Comparison of ENCODE assay signal across 12 cellular contexts in the genomic region with DNA sequence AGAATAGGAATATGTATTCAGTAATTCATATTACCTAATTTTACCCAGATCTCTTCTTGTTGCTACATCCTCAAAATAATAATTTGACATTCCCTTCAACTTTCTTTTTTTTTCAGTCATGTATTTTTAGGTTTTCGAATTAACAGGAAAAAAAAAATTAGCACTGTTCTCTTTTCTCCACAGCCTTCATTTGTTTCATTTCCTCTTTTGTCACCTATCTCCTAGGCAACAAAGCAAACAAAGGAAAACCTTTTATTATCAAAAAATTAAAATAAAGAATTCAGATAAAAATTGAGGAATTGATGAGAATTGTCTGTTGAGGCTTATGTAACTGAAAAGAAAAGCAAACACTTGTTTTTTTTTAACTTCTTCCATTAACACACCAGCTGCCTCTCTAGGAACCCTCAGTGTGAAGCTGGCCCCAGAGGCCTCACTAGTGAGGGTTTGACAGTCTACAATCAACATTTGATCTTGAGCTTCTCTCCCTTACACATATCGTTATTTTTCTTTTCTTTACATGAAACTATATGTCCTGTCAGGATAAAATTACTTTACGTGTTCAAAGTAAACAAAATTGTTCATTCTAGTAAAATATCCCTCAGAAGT.
A peak's percentile ranks its signal among the peaks of the same experiment; 100 is the strongest.
DNase-seq lines count a peak whose midpoint lies in the region; ATAC-seq, FAIRE-seq and TF ChIP-seq lines count a peak whose summit lies in the region.
"Had no signal": no experiment of that assay in that cellular context is flagged by ENCODE, and none has a peak within 500 bp of the region (broad histone marks: within the 10 kb centered on the region; RNA-seq: fewer than 3 reads in every experiment).

No MANE protein-coding gene starts in this region.

- DNase-seq in endothelial cell of umbilical vein (ENCODE audit: low read depth, low spot score) (peak; percentile 75), NCI-H2227 treated with DMSO at 0.1 percent for 48 hours (lab: John Stamatoyannopoulos, UW) (no peak), NCI-H82 treated with DMSO at 0.1 percent for 48 hours (lab: John Stamatoyannopoulos, UW; ENCODE audit: unreplicated experiment) (no peak), mammary epithelial cell (no peak), C1 segment of cervical spinal cord (lab: John Stamatoyannopoulos, UW) (no peak)
- DNase-seq: activated CD8-positive, alpha-beta T cell treated with anti-CD3 and anti-CD28 coated beads for 36 hours; effector CD8-positive, alpha-beta T cell; midbrain; NCI-H187 treated with DMSO at 0.1 percent for 48 hours had no signal

- ATAC-seq in GM18861 (IDR thresholded peaks at IDR 0.05; ENCODE audit: unreplicated experiment): peak; percentile 66
- ATAC-seq in HG02571 (IDR thresholded peaks at IDR 0.05; ENCODE audit: unreplicated experiment): peak; percentile 68
- peak; percentile 63 for ATAC-seq in HG03575 (IDR thresholded peaks at IDR 0.05; ENCODE audit: extremely low read depth, insufficient number of reproducible peaks, low FRiP score, unreplicated experiment)
- ATAC-seq: activated CD8-positive, alpha-beta T cell treated with anti-CD3 and anti-CD28 coated beads for 36 hours had no signal

- POLR2A ChIA-PET in endothelial cell of umbilical vein (lab: Charles Lee): interaction anchor here (0.5 kb wide), 1 partner anchor 116 kb away, joined by 3 read pairs; no protein-coding TSS in a partner anchor

- dilution Hi-C loops in endothelial cell of umbilical vein (cut with MboI; ENCODE audit: extremely low pct_ligation_motif_present, low sequenced_read_pairs) (no loop called here), mammary epithelial cell (cut with HindIII; ENCODE audit: low sequenced_read_pairs) (no loop called here)

- intact Hi-C loops in endothelial cell of umbilical vein (cut with micrococcal nuclease) (loop anchor here (1.0 kb wide), 1 partner anchor 95 kb away; no protein-coding TSS in a partner anchor), mammary epithelial cell (cut with micrococcal nuclease) (no loop called here)

- TF ChIP-seq CTCF in endothelial cell of umbilical vein (IDR thresholded peaks at IDR 0.05; ENCODE audit: extremely low read depth in 1 of 2, insufficient read depth in 1 of 2, low read depth in 1 of 2, low read length in 2 of 2) (no peak), mammary epithelial cell (conservative IDR thresholded peaks at IDR 0.05 in 1 of 2, IDR thresholded peaks at IDR 0.05 in 1 of 2; ENCODE audit: extremely low read depth in 1 of 2, insufficient read depth in 1 of 2, low read depth in 1 of 2, low read length in 2 of 2) (no peak)

- H3K4me1 ChIP-seq in endothelial cell of umbilical vein (ENCODE audit: control insufficient read depth, extremely low read depth, insufficient read depth, low read length): peaks cover 11% of the 10 kb centered on the region
- H3K4me1 ChIP-seq in mammary epithelial cell (ENCODE audit: insufficient read depth, low read length): no peaks in the 10 kb centered on the region

- H3K27ac ChIP-seq in endothelial cell of umbilical vein (ENCODE audit: insufficient read depth, low read depth, low read length) (peak overlapping the region; percentile 58), mammary epithelial cell (ENCODE audit: insufficient read depth, low read depth, low read length) (no peak overlapping the region)

- no peaks in the 10 kb centered on the region for H3K27me3 ChIP-seq in endothelial cell of umbilical vein (ENCODE audit: control insufficient read depth in 2 of 2, insufficient read depth in 2 of 2, low read length in 2 of 2)
- no peaks in the 10 kb centered on the region for H3K27me3 ChIP-seq in mammary epithelial cell (ENCODE audit: insufficient read depth, low read length)

- BruUV-seq in endothelial cell of umbilical vein (replicated peaks; lab: Mats Ljungman, UMichigan): no TSS peak
- BruUV-seq in mammary epithelial cell (replicated peaks; lab: Mats Ljungman, UMichigan): no TSS peak

- H3K9me3 ChIP-seq in endothelial cell of umbilical vein (replicated peaks; ENCODE audit: control insufficient read depth, insufficient read depth, low read length) (no peaks in the 10 kb centered on the region), mammary epithelial cell (replicated peaks; ENCODE audit: insufficient read depth, low read length) (no peaks in the 10 kb centered on the region)

- no peaks in the 10 kb centered on the region for H3K9me1 ChIP-seq in endothelial cell of umbilical vein (replicated peaks; ENCODE audit: control insufficient read depth, extremely low read depth, insufficient read depth, low read length)

- 71% methylated on average over 3 of the region's 3 CpGs for WGBS in mammary epithelial cell (ENCODE audit: low coverage, missing lambda C conversion rate)

- in situ Hi-C loops in mammary epithelial cell (cut with MboI; ENCODE audit: low sequenced_read_pairs in 2 of 2): no loop called here

- peak; percentile 38 for FAIRE-seq in endothelial cell of umbilical vein (lab: Jason Lieb, UNC)

- H3K4me3 ChIP-seq in endothelial cell of umbilical vein (replicated peaks in 1 of 3; ENCODE audit: insufficient read depth in 1 of 3, low read depth in 1 of 3, low read length in 3 of 3): no peak overlapping the region
- H3K4me3 ChIP-seq in mammary epithelial cell (replicated peaks in 1 of 3; ENCODE audit: insufficient read depth in 1 of 3, low read depth in 2 of 3, low read length in 3 of 3): no peak overlapping the region

- H4K20me1 ChIP-seq in endothelial cell of umbilical vein (replicated peaks; ENCODE audit: control insufficient read depth, extremely low read depth, insufficient read depth, low read length) (no peaks in the 10 kb centered on the region), mammary epithelial cell (ENCODE audit: insufficient read depth, low read length) (no peaks in the 10 kb centered on the region)

- H3K4me2 ChIP-seq in endothelial cell of umbilical vein (ENCODE audit: insufficient read depth, low read length) (no peak overlapping the region), mammary epithelial cell (ENCODE audit: insufficient read depth, low read depth, low read length) (no peak overlapping the region)

- H3K36me3 ChIP-seq in endothelial cell of umbilical vein (ENCODE audit: control insufficient read depth in 2 of 2, extremely low read depth in 1 of 2, insufficient read depth in 2 of 2, low read length in 2 of 2) (no peaks in the 10 kb centered on the region), mammary epithelial cell (ENCODE audit: insufficient read depth, low read length) (no peaks in the 10 kb centered on the region)

- H3K79me2 ChIP-seq in endothelial cell of umbilical vein (ENCODE audit: control insufficient read depth, insufficient read depth, low read length) (no peaks in the 10 kb centered on the region), mammary epithelial cell (ENCODE audit: insufficient read depth, low read length) (no peaks in the 10 kb centered on the region)

- no peak for TF ChIP-seq POLR2A in endothelial cell of umbilical vein (IDR thresholded peaks at IDR 0.05; ENCODE audit: low read depth, low read length)

- peak overlapping the region; percentile 48 for H3K9ac ChIP-seq in endothelial cell of umbilical vein (replicated peaks; ENCODE audit: extremely low read depth, insufficient read depth, low read length)
- no peak overlapping the region for H3K9ac ChIP-seq in mammary epithelial cell (ENCODE audit: insufficient read depth, low read length)

- H2AFZ ChIP-seq in endothelial cell of umbilical vein (ENCODE audit: low read depth, low read length): no peak overlapping the region
- no peak overlapping the region for H2AFZ ChIP-seq in mammary epithelial cell (ENCODE audit: low read depth, low read length)

- CTCF ChIA-PET in endothelial cell of umbilical vein (lab: Charles Lee) (interaction anchor here (1.0 to 2.0 kb wide), 2 partner anchors 31 to 307 kb away, joined by 4 to 5 read pairs; no protein-coding TSS in a partner anchor), mammary epithelial cell (lab: Charles Lee; ENCODE audit: low non-redundant PET) (no interaction called here)

TF ChIP-seq in endothelial cell of umbilical vein, 7 proteins besides CTCF, POLR2A, EP300 and RAD21:
- TF ChIP-seq MYC (IDR thresholded peaks at IDR 0.05; ENCODE audit: low read depth, low read length) (no peak), JUN (IDR thresholded peaks at IDR 0.05; ENCODE audit: borderline replicate concordance, insufficient read depth, insufficient read length, low read depth) (no peak), POLR2AphosphoS5 (IDR thresholded peaks at IDR 0.05; ENCODE audit: insufficient read depth, low read depth, low read length) (no peak), GATA2 (IDR thresholded peaks at IDR 0.05; ENCODE audit: insufficient read depth, insufficient read length, low read depth, low read length) (no peak), EZH2 (IDR thresholded peaks at IDR 0.05; ENCODE audit: borderline replicate concordance, low read depth, low read length, severe bottlenecking) (no peak), FOS (IDR thresholded peaks at IDR 0.05; ENCODE audit: borderline replicate concordance, insufficient read depth, low read length) (no peak)
- TF ChIP-seq, protein P1, sequence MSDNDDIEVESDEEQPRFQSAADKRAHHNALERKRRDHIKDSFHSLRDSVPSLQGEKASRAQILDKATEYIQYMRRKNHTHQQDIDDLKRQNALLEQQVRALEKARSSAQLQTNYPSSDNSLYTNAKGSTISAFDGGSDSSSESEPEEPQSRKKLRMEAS (IDR thresholded peaks at IDR 0.05; ENCODE audit: insufficient read depth, insufficient read length): no peak
